ENCODE assay signal across 12 cellular contexts in genomic region chr1:36369472-36369871, GRCh38. TPM values are rescaled to one million over a fixed set of nuclear protein-coding genes. Genes with fewer than 3 reads are reported as not detected.
DNase-seq lines count a peak whose midpoint lies in the region; ATAC-seq and TF ChIP-seq lines count a peak whose summit lies in the region.
"Had no signal": no experiment of that assay in that cellular context is flagged by ENCODE, and none has a peak within 500 bp of the region (broad histone marks: within the 10 kb centered on the region; RNA-seq: fewer than 3 reads in every experiment).

No MANE protein-coding gene starts in this region.

- CTCF ChIA-PET in RWPE1 (lab: Yijun Ruan, JAX): interaction anchor here (0.5 to 1.5 kb wide), 13 partner anchors 12 to 391 kb away, joined by 3 to 17 read pairs (median 4); no protein-coding TSS in a partner anchor

- 78 to 90% methylated on average over 2 to 5 of the region's 5 CpGs for whole genome bisulfite sequencing in endodermal cell (ENCODE audit: insufficient coverage in 1 of 2, insufficient read length in 1 of 2), 2 experiments

- in situ Hi-C loops in gastrocnemius medialis (cut with MboI; ENCODE audit: low sequenced_read_pairs in 4 of 4): no loop called here

- H3K4me3 Mint-ChIP-seq in stimulated activated naive CD8-positive, alpha-beta T cell treated with anti-CD3 and anti-CD28 coated beads, Interleukin-15, Interleukin-2, amounts not matched to agents 100 ng/mL and 50 ng/mL, for 24 hours: no peak overlapping the region
- no peak overlapping the region for H3K4me3 Mint-ChIP-seq in stimulated activated naive CD8-positive, alpha-beta T cell treated with anti-CD3 and anti-CD28 coated beads, Interleukin-15, amount 100 ng/mL, for 72 hours
- H3K4me3 Mint-ChIP-seq in endodermal cell: no peak overlapping the region
- H3K4me3 Mint-ChIP-seq: activated T-cell treated with anti-CD3 and anti-CD28 coated beads, Interleukin-2, amount 50 U/mL, for 4 hours had no signal

- peaks cover 11% of the 10 kb centered on the region for H3K4me1 ChIP-seq in endodermal cell (ENCODE audit: control insufficient read depth, insufficient read depth, low read length)
- peaks cover 49 to 70% of the 10 kb centered on the region in 2 donors for H3K4me1 ChIP-seq in gastrocnemius medialis
- H3K4me1 ChIP-seq: Caco-2 had no signal

- intact Hi-C loops in gastrocnemius medialis (cut with DNase I; ENCODE audit: low total_unique reads): loop anchor here (1.0 to 2.0 kb wide), 2 partner anchors 27 to 51 kb away; no protein-coding TSS in a partner anchor

- peak overlapping the region; percentile 65 for H3K27ac Mint-ChIP-seq in stimulated activated naive CD8-positive, alpha-beta T cell treated with anti-CD3 and anti-CD28 coated beads, Interleukin-15, Interleukin-2, amounts not matched to agents 100 ng/mL and 50 ng/mL, for 24 hours
- H3K27ac Mint-ChIP-seq in stimulated activated naive CD8-positive, alpha-beta T cell treated with anti-CD3 and anti-CD28 coated beads, Interleukin-15, amount 100 ng/mL, for 72 hours: no peak overlapping the region
- H3K27ac Mint-ChIP-seq in endodermal cell: no peak overlapping the region

- POLR2A ChIA-PET in RWPE1 (lab: Yijun Ruan, JAX; ENCODE audit: low non-redundant PET): no interaction called here

- TF ChIP-seq POLR2A in gastrocnemius medialis (IDR thresholded peaks at IDR 0.05): no peak

- no peaks in the 10 kb centered on the region for H3K9me3 ChIP-seq in endodermal cell (ENCODE audit: control insufficient read depth, low read length)
- no peaks in the 10 kb centered on the region for H3K9me3 ChIP-seq in gastrocnemius medialis
- H3K9me3 ChIP-seq: body of pancreas, Caco-2 had no signal

- H3K4me3 ChIP-seq in endodermal cell (ENCODE audit: low read length): no peak overlapping the region
- no peak overlapping the region for H3K4me3 ChIP-seq in gastrocnemius medialis
- H3K4me3 ChIP-seq: body of pancreas, hepatocyte had no signal

- no peak overlapping the region for H3K9ac ChIP-seq in endodermal cell (ENCODE audit: extremely low read depth, low read length, poor library complexity, severe bottlenecking)

- peaks cover 3% of the 10 kb centered on the region for H3K36me3 Mint-ChIP-seq in stimulated activated naive CD8-positive, alpha-beta T cell treated with anti-CD3 and anti-CD28 coated beads, Interleukin-15, Interleukin-2, amounts not matched to agents 100 ng/mL and 50 ng/mL, for 24 hours (ENCODE audit: low read depth)
- H3K36me3 Mint-ChIP-seq in endodermal cell (ENCODE audit: low read depth): peaks cover 24% of the 10 kb centered on the region

- H3K9me3 Mint-ChIP-seq in stimulated activated naive CD8-positive, alpha-beta T cell treated with anti-CD3 and anti-CD28 coated beads, Interleukin-15, Interleukin-2, amounts not matched to agents 100 ng/mL and 50 ng/mL, for 24 hours: no peaks in the 10 kb centered on the region
- H3K9me3 Mint-ChIP-seq in stimulated activated naive CD8-positive, alpha-beta T cell treated with anti-CD3 and anti-CD28 coated beads, Interleukin-15, amount 100 ng/mL, for 72 hours: no peaks in the 10 kb centered on the region
- no peaks in the 10 kb centered on the region for H3K9me3 Mint-ChIP-seq in endodermal cell
- H3K9me3 Mint-ChIP-seq: activated T-cell treated with anti-CD3 and anti-CD28 coated beads, Interleukin-2, amount 50 U/mL, for 4 hours had no signal

- peaks cover 71% of the 10 kb centered on the region for H3K4me1 Mint-ChIP-seq in stimulated activated naive CD8-positive, alpha-beta T cell treated with anti-CD3 and anti-CD28 coated beads, Interleukin-15, Interleukin-2, amounts not matched to agents 100 ng/mL and 50 ng/mL, for 24 hours (ENCODE audit: low read depth)
- peaks cover 79% of the 10 kb centered on the region for H3K4me1 Mint-ChIP-seq in stimulated activated naive CD8-positive, alpha-beta T cell treated with anti-CD3 and anti-CD28 coated beads, Interleukin-15, amount 100 ng/mL, for 72 hours
- H3K4me1 Mint-ChIP-seq in endodermal cell: peaks cover 25% of the 10 kb centered on the region

- no peak for TF ChIP-seq CTCF in RWPE1 (conservative IDR thresholded peaks at IDR 0.05; ENCODE audit: low read depth)
- no peak for TF ChIP-seq CTCF in endodermal cell (conservative IDR thresholded peaks at IDR 0.05)
- TF ChIP-seq CTCF in gastrocnemius medialis (IDR thresholded peaks at IDR 0.05 in 4 of 5, conservative IDR thresholded peaks at IDR 0.05 in 1 of 5): no peak

- ATAC-seq in stimulated activated naive CD8-positive, alpha-beta T cell treated with anti-CD3 and anti-CD28 coated beads, Interleukin-15, amount 100 ng/mL, for 72 hours: no peak
- ATAC-seq in gastrocnemius medialis: no peak

- H3K27ac ChIP-seq in RWPE1: peak overlapping the region; percentile 51
- peak overlapping the region; percentile 12 for H3K27ac ChIP-seq in endodermal cell (ENCODE audit: low read depth, low read length)
- H3K27ac ChIP-seq in gastrocnemius medialis: peak overlapping the region in 2 of 4 donors; percentile 28 to 31

- H3K36me3 ChIP-seq in endodermal cell (ENCODE audit: control insufficient read depth, insufficient read depth, low read length): peaks cover 48% of the 10 kb centered on the region
- no peaks in the 10 kb centered on the region for H3K36me3 ChIP-seq in gastrocnemius medialis

- no peak for DNase-seq in stimulated activated naive CD8-positive, alpha-beta T cell treated with anti-CD3 and anti-CD28 coated beads, Interleukin-15, amount 100 ng/mL, for 72 hours
- DNase-seq in RWPE1 (ENCODE audit: low spot score): no peak
- peak; percentile 59 for DNase-seq in endodermal cell
- no peak for DNase-seq in NCI-H1417 treated with DMSO at 0.1 percent for 48 hours (lab: John Stamatoyannopoulos, UW)
- DNase-seq in GOT3 (lab: John Stamatoyannopoulos, UW): no peak
- DNase-seq in UCSD-AML1 (lab: John Stamatoyannopoulos, UW; ENCODE audit: unreplicated experiment): no peak
- no peak for DNase-seq in gastrocnemius medialis

- H3K27me3 ChIP-seq in endodermal cell (ENCODE audit: control insufficient read depth, insufficient read depth, low read length, poor library complexity, severe bottlenecking) (no peaks in the 10 kb centered on the region), gastrocnemius medialis (no peaks in the 10 kb centered on the region)
- H3K27me3 ChIP-seq: body of pancreas, hepatocyte had no signal

- no peaks in the 10 kb centered on the region for H3K27me3 Mint-ChIP-seq in stimulated activated naive CD8-positive, alpha-beta T cell treated with anti-CD3 and anti-CD28 coated beads, Interleukin-15, Interleukin-2, amounts not matched to agents 100 ng/mL and 50 ng/mL, for 24 hours
- no peaks in the 10 kb centered on the region for H3K27me3 Mint-ChIP-seq in stimulated activated naive CD8-positive, alpha-beta T cell treated with anti-CD3 and anti-CD28 coated beads, Interleukin-15, amount 100 ng/mL, for 72 hours
- H3K27me3 Mint-ChIP-seq in endodermal cell (ENCODE audit: insufficient read depth): no peaks in the 10 kb centered on the region

RNA-seq across cellular contexts. Expression of gene STK40, which starts 16.3 kb away (rescaled TPM):
- total RNA-seq in endodermal cell (10 to 100 TPM; 19.4 to 32.4 TPM), gastrocnemius medialis (100 to 1,000 TPM; 109 to 263 (median 211) TPM)
- 39.4 TPM for polyA plus RNA-seq in endodermal cell (2013, experiment 1 of 2)
- polyA plus RNA-seq in endodermal cell (2013, experiment 2 of 2): 38.5 TPM

RNA-seq across cellular contexts. Expression of gene LSM10, which starts 28.2 kb away (rescaled TPM):
- total RNA-seq in endodermal cell: 10 to 100 TPM; 37.5 to 45.6 TPM
- 31.2 TPM for polyA plus RNA-seq in endodermal cell (2013, experiment 1 of 2)
- 32.0 TPM for polyA plus RNA-seq in endodermal cell (2013, experiment 2 of 2)
- 100 to 1,000 TPM in 2 of 4 donors, 10 to 100 TPM in 2; 56.9 to 129 (median 103) TPM for total RNA-seq in gastrocnemius medialis

RNA-seq across cellular contexts. Expression of gene EVA1B, which starts 46.0 kb away (rescaled TPM):
- total RNA-seq in endodermal cell (10 to 100 TPM; 14.1 to 16.3 TPM), gastrocnemius medialis (10 to 100 TPM; 10.0 to 19.9 (median 14.8) TPM)
- polyA plus RNA-seq in endodermal cell (2013, experiment 1 of 2): 26.5 TPM
- polyA plus RNA-seq in endodermal cell (2013, experiment 2 of 2): 28.6 TPM
